In the genomic region with DNA sequence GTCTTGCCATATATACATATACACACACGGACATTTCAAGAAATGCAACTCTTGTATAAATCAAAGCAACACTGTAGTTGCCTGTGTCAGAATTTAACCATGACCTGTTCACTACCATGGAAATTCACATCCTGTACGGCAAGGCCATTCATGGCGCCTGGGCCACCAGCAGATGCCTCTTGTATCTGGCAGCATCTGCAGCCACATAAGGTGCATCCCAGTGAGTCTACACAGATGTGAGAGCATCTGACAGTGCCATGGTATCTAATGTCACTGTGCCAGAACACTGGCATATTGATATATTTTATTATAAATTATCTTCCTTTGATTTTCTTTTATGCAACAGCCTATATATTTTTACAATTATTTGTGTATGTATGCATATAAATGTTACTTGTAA, we compare ENCODE assay signal across 23 cellular contexts. TPM values are rescaled to one million over a fixed set of nuclear protein-coding genes. Genes with fewer than 3 reads are reported as not detected.
"Had no signal": no experiment of that assay in that cellular context is flagged by ENCODE, and none has a peak within 500 bp of the region (broad histone marks: within the 10 kb centered on the region; RNA-seq: fewer than 3 reads in every experiment).

No MANE protein-coding gene starts in this region.

- H3K36me3 ChIP-seq: brain microvascular endothelial cell, spleen had no signal

- H3K9me3 ChIP-seq: ascending aorta, spleen had no signal

- H3K36me3 Mint-ChIP-seq: activated naive CD4-positive, alpha-beta T cell treated with anti-CD3 and anti-CD28 coated beads, Interleukin-2, amount 50 U/mL, for 24 hours; memory B cell; naive B cell had no signal

- H3K4me3 ChIP-seq: ascending aorta, spleen had no signal

- DNase-seq: activated CD4-positive, alpha-beta T cell treated with anti-CD3 and anti-CD28 coated beads, Interleukin-2, amount 10 ng/mL, durations not matched to agents 7 days and 5 days; activated CD4-positive, CD25-positive, alpha-beta regulatory T cell treated with anti-CD3 and anti-CD28 coated beads, Interleukin-2, amount 50 U/mL, for 72 hours; activated CD8-positive, alpha-beta T cell treated with anti-CD3 and anti-CD28 coated beads, Interleukin-2, amount 10 ng/mL, durations not matched to agents 7 days and 5 days; activated gamma-delta T cell treated with Interleukin-2 at 50 U/mL for 16 hours; activated T-cell treated with anti-CD3 and anti-CD28 coated beads, Interleukin-2, amount 50 U/mL, for 1 hour; brain microvascular endothelial cell; caudate nucleus; effector memory CD4-positive, alpha-beta T cell; head of caudate nucleus; islet precursor cell; left cardiac atrium; naive B cell; nucleus accumbens; posterior cingulate gyrus; spleen; stimulated activated CD4-positive, alpha-beta T cell treated with anti-CD3 and anti-CD28 coated beads, Interleukin-4, amount 100 ng/mL, for 1 hour; stimulated activated naive CD4-positive, alpha-beta T cell; WERI-Rb-1 had no signal

- H3K27me3 Mint-ChIP-seq: activated CD4-positive, alpha-beta T cell treated with anti-CD3 and anti-CD28 coated beads, Interleukin-2, amount 10 ng/mL, durations not matched to agents 7 days and 5 days; memory B cell; naive B cell; type B pancreatic cell had no signal

- H3K27ac Mint-ChIP-seq: activated CD4-positive, alpha-beta T cell treated with anti-CD3 and anti-CD28 coated beads, Interleukin-2, amount 10 ng/mL, durations not matched to agents 7 days and 5 days; activated CD8-positive, alpha-beta T cell treated with anti-CD3 and anti-CD28 coated beads, Interleukin-2, amount 10 ng/mL, durations not matched to agents 7 days and 5 days; activated naive CD4-positive, alpha-beta T cell treated with anti-CD3 and anti-CD28 coated beads, Interleukin-2, amount 50 U/mL, for 24 hours; memory B cell; naive B cell; type B pancreatic cell had no signal

- ATAC-seq: activated CD8-positive, alpha-beta T cell treated with anti-CD3 and anti-CD28 coated beads, Interleukin-2, amount 10 ng/mL, durations not matched to agents 7 days and 5 days had no signal

- H3K4me1 Mint-ChIP-seq: activated CD4-positive, alpha-beta T cell treated with anti-CD3 and anti-CD28 coated beads, Interleukin-2, amount 10 ng/mL, durations not matched to agents 7 days and 5 days; activated naive CD4-positive, alpha-beta T cell treated with anti-CD3 and anti-CD28 coated beads, Interleukin-2, amount 50 U/mL, for 24 hours; memory B cell; naive B cell had no signal

- H3K4me3 Mint-ChIP-seq: activated CD4-positive, alpha-beta T cell treated with anti-CD3 and anti-CD28 coated beads, Interleukin-2, amount 10 ng/mL, durations not matched to agents 7 days and 5 days; activated CD8-positive, alpha-beta T cell treated with anti-CD3 and anti-CD28 coated beads, Interleukin-2, amount 10 ng/mL, durations not matched to agents 7 days and 5 days; activated naive CD4-positive, alpha-beta T cell treated with anti-CD3 and anti-CD28 coated beads, Interleukin-2, amount 50 U/mL, for 24 hours; memory B cell; naive B cell; type B pancreatic cell had no signal

- H3K27ac ChIP-seq: brain microvascular endothelial cell, spleen, WERI-Rb-1 had no signal

- H3K9me3 Mint-ChIP-seq: activated CD4-positive, alpha-beta T cell treated with anti-CD3 and anti-CD28 coated beads, Interleukin-2, amount 10 ng/mL, durations not matched to agents 7 days and 5 days; type B pancreatic cell had no signal

- H3K27me3 ChIP-seq: ascending aorta, brain microvascular endothelial cell, spleen had no signal

- H3K4me1 ChIP-seq: spleen had no signal

RNA-seq across cellular contexts. Expression of a gene that starts 25.1 kb away (rescaled TPM):
- total RNA-seq: activated CD4-positive, alpha-beta T cell treated with anti-CD3 and anti-CD28 coated beads, Interleukin-2, amount 10 ng/mL, durations not matched to agents 7 days and 5 days; activated CD8-positive, alpha-beta T cell treated with anti-CD3 and anti-CD28 coated beads, Interleukin-2, amount 10 ng/mL, durations not matched to agents 7 days and 5 days; T-helper 2 cell treated with Interferon-gamma antibody and Interleukin-4, amounts not matched to agents 100 ng/mL and 5 ng/mL, for 36 hours had no signal
